16 cellular contexts compared by ENCODE assay signal in the genomic region with DNA sequence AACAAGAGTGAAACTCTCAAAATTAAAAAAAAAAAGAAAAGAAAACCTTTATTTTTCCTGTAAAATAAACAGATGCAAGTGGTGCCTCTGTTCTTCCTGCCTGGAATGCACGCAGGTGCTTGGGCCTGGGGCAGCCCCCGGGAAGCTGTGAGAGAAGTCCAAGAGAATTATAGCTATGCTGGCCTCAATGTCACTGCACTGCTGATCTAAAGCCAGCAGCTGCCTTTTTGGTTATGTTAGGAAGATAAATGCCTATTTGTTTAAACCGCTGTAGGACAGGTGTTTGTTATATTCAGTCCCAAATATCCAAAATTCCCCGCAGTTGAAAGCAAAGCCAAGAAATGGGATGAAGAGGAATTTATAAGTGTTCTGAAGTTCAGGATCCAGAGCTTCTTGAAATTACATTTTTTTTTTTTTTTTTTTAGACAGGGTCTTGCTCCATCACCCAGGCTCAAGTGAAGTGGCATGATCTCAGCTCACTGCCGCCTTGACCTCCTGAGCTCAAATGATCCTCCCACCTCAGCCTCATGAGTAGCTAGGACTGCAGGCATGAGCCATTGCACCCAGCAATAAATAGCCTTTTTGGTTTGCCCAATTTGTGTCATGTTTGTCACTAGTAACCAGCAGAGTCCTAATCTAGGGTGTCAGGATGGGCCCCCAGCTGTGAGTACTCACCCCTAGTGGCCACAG. TPM values are rescaled to one million over a fixed set of nuclear protein-coding genes. Genes with fewer than 3 reads are reported as not detected.
DNase-seq lines count a peak whose midpoint lies in the region; ATAC-seq and TF ChIP-seq lines count a peak whose summit lies in the region.
"Had no signal": no experiment of that assay in that cellular context is flagged by ENCODE, and none has a peak within 500 bp of the region (broad histone marks: within the 10 kb centered on the region; RNA-seq: fewer than 3 reads in every experiment).

No MANE protein-coding gene starts in this region.

- H3K4me1 Mint-ChIP-seq in CD4-positive, CD25-positive, alpha-beta regulatory T cell, result peaks cover 7 to 55% (median 19%) of the 10 kb centered on the region in 4 donors
- peaks cover 52% of the 10 kb centered on the region for H3K4me1 Mint-ChIP-seq in activated CD4-positive, alpha-beta memory T cell treated with anti-CD3 and anti-CD28 coated beads, Interleukin-2, amount 10 ng/mL, durations not matched to agents 7 days and 5 days
- H3K4me1 Mint-ChIP-seq in naive thymus-derived CD8-positive, alpha-beta T cell, result peaks cover 24 to 56% (median 49%) of the 10 kb centered on the region in 4 donors

- H3K27me3 Mint-ChIP-seq in CD4-positive, CD25-positive, alpha-beta regulatory T cell, result no peaks in the 10 kb centered on the region
- H3K27me3 Mint-ChIP-seq in activated CD4-positive, alpha-beta memory T cell treated with anti-CD3 and anti-CD28 coated beads, Interleukin-2, amount 10 ng/mL, durations not matched to agents 7 days and 5 days, result no peaks in the 10 kb centered on the region
- H3K27me3 Mint-ChIP-seq in naive thymus-derived CD8-positive, alpha-beta T cell, result no peaks in the 10 kb centered on the region

- ATAC-seq in CD4-positive, CD25-positive, alpha-beta regulatory T cell (ENCODE audit: low read depth in 2 of 2), result no peak
- ATAC-seq in naive thymus-derived CD8-positive, alpha-beta T cell, result no peak
- ATAC-seq in lower lobe of right lung, result no peak

- no peak overlapping the region for H3K4me3 ChIP-seq in CD4-positive, CD25-positive, alpha-beta regulatory T cell (ENCODE audit: low read depth, low read length)
- H3K4me3 ChIP-seq in HEK293 (ENCODE audit: low read depth, low read length) (no peak overlapping the region), HAP-1 (no peak overlapping the region), lower lobe of right lung (no peak overlapping the region)
- H3K4me3 ChIP-seq: SJSA1 had no signal

- DNase-seq in CD4-positive, CD25-positive, alpha-beta regulatory T cell, result no peak
- DNase-seq in activated CD4-positive, alpha-beta memory T cell treated with anti-CD3 and anti-CD28 coated beads, Interleukin-2, amount 10 ng/mL, durations not matched to agents 7 days and 5 days, result no peak
- no peak for DNase-seq in naive thymus-derived CD8-positive, alpha-beta T cell
- DNase-seq in SW480 (ENCODE audit: low spot score), result no peak
- no peak for DNase-seq in HAP-1 (ENCODE audit: low spot score in 2 of 2)
- DNase-seq in lower lobe of right lung, result no peak
- DNase-seq: DND-41; hypothalamus; NCI-H1105 treated with DMSO at 0.1 percent for 48 hours; NCI-H345; stimulated activated CD4-positive, alpha-beta T cell treated with anti-CD3 and anti-CD28 coated beads, Interleukin-12 subunit alpha, Interleukin-12 subunit beta, amount 100 ng/mL, for 4 hours had no signal

- TF ChIP-seq CTCF in HEK293 (tag by site-specific recombination; IDR thresholded peaks at IDR 0.05) (peak; percentile 43; the same call in 1 of the 2 replicates), lower lobe of right lung (IDR thresholded peaks at IDR 0.05) (no peak)

- no peak overlapping the region for H3K27ac ChIP-seq in CD4-positive, CD25-positive, alpha-beta regulatory T cell (ENCODE audit: insufficient read depth, low read length, poor library complexity, severe bottlenecking)
- H3K27ac ChIP-seq in HEK293 (ENCODE audit: extremely low read depth, low read depth, low read length), result no peak overlapping the region
- H3K27ac ChIP-seq in lower lobe of right lung, result no peak overlapping the region
- H3K27ac ChIP-seq: SJSA1 had no signal

- CTCF ChIA-PET in HEK293 (lab: Yijun Ruan, JAX), result interaction anchor here (0.6 to 9.0 kb wide), 7 partner anchors 12 to 99 kb away, joined by 3 to 84 read pairs (median 4); partner anchors contain the start of genes FBXO17, MRPS12 and SARS2
- CTCF ChIA-PET in activated CD4-positive, alpha-beta memory T cell treated with anti-CD3 and anti-CD28 coated beads, Interleukin-2, amount 10 ng/mL, durations not matched to agents 7 days and 5 days (lab: Charles Lee), result interaction anchor here (0.7 to 6.0 kb wide), 9 partner anchors 10 to 526 kb away, joined by 3 to 53 read pairs (median 3); no protein-coding TSS in a partner anchor

- H3K4me1 ChIP-seq in CD4-positive, CD25-positive, alpha-beta regulatory T cell (ENCODE audit: control insufficient read depth, insufficient read depth, low read length, poor library complexity, severe bottlenecking), result peaks cover 37% of the 10 kb centered on the region
- H3K4me1 ChIP-seq in HEK293 (ENCODE audit: control insufficient read depth, insufficient read depth, low read length) (peaks cover 8% of the 10 kb centered on the region), HAP-1 (no peaks in the 10 kb centered on the region), lower lobe of right lung (peaks cover 19% of the 10 kb centered on the region)
- H3K4me1 ChIP-seq: SJSA1 had no signal

- in situ Hi-C loops in HAP-1 (cut with MboI; ENCODE audit: low sequenced_read_pairs), result no loop called here

- no peaks in the 10 kb centered on the region for H3K9me3 ChIP-seq in CD4-positive, CD25-positive, alpha-beta regulatory T cell (ENCODE audit: control insufficient read depth in 2 of 2, low read length in 2 of 2)
- H3K9me3 ChIP-seq in HEK293 (ENCODE audit: control insufficient read depth, insufficient read depth, low read depth, low read length) (no peaks in the 10 kb centered on the region), HAP-1 (no peaks in the 10 kb centered on the region), lower lobe of right lung (no peaks in the 10 kb centered on the region)
- H3K9me3 ChIP-seq: SJSA1 had no signal

- H3K36me3 Mint-ChIP-seq in CD4-positive, CD25-positive, alpha-beta regulatory T cell, result peaks cover 10% of the 10 kb centered on the region
- peaks cover 29% of the 10 kb centered on the region for H3K36me3 Mint-ChIP-seq in activated CD4-positive, alpha-beta memory T cell treated with anti-CD3 and anti-CD28 coated beads, Interleukin-2, amount 10 ng/mL, durations not matched to agents 7 days and 5 days (ENCODE audit: low read depth)
- H3K36me3 Mint-ChIP-seq in naive thymus-derived CD8-positive, alpha-beta T cell, result peaks cover 0 to 23% (median 5%) of the 10 kb centered on the region in 3 donors

- no peaks in the 10 kb centered on the region for H3K27me3 ChIP-seq in CD4-positive, CD25-positive, alpha-beta regulatory T cell (ENCODE audit: control insufficient read depth, insufficient read depth, low read length)
- H3K27me3 ChIP-seq in HAP-1 (ENCODE audit: low read depth) (no peaks in the 10 kb centered on the region), lower lobe of right lung (ENCODE audit: low read depth) (no peaks in the 10 kb centered on the region)
- H3K27me3 ChIP-seq: SJSA1 had no signal

- H3K36me3 ChIP-seq in CD4-positive, CD25-positive, alpha-beta regulatory T cell (ENCODE audit: control insufficient read depth, insufficient read depth, low read length), result peaks cover 22% of the 10 kb centered on the region
- H3K36me3 ChIP-seq in HEK293 (ENCODE audit: control insufficient read depth in 2 of 2, insufficient read depth in 1 of 2, low read length in 2 of 2), result peaks cover 5 to 12% of the 10 kb centered on the region in 2 experiments; a peak in 2 of 3 replicates
- H3K36me3 ChIP-seq in HAP-1 (replicated peaks), result no peaks in the 10 kb centered on the region
- H3K36me3 ChIP-seq in lower lobe of right lung, result peaks cover 18% of the 10 kb centered on the region
- H3K36me3 ChIP-seq: SJSA1 had no signal

- POLR2A ChIA-PET in HEK293 (lab: Yijun Ruan, JAX), result interaction anchor here (0.9 to 3.1 kb wide), 5 partner anchors 15 to 969 kb away, joined by 3 to 22 read pairs (median 3); partner anchors contain the start of genes HNRNPL and SIPA1L3
- POLR2A ChIA-PET in activated CD4-positive, alpha-beta memory T cell treated with anti-CD3 and anti-CD28 coated beads, Interleukin-2, amount 10 ng/mL, durations not matched to agents 7 days and 5 days (lab: Charles Lee), result interaction anchor here (0.6 to 5.7 kb wide), 7 partner anchors 9 to 297 kb away, joined by 3 to 46 read pairs (median 12); partner anchors contain the start of gene HNRNPL
- POLR2A ChIA-PET in naive thymus-derived CD8-positive, alpha-beta T cell (lab: Charles Lee), result interaction anchor here (0.6 to 7.1 kb wide), 5 partner anchors 9 to 51 kb away, joined by 3 to 65 read pairs (median 4); no protein-coding TSS in a partner anchor

- intact Hi-C loops in lower lobe of right lung (cut with DNase I), result no loop called here

- peak overlapping the region in 1 of 4 donors; percentile 54 for H3K4me3 Mint-ChIP-seq in CD4-positive, CD25-positive, alpha-beta regulatory T cell
- H3K4me3 Mint-ChIP-seq in activated CD4-positive, alpha-beta memory T cell treated with anti-CD3 and anti-CD28 coated beads, Interleukin-2, amount 10 ng/mL, durations not matched to agents 7 days and 5 days, result no peak overlapping the region
- H3K4me3 Mint-ChIP-seq in naive thymus-derived CD8-positive, alpha-beta T cell, result peak overlapping the region in 4 of 10 donors; percentile 16 to 55 (median 38)

- no peaks in the 10 kb centered on the region for H3K9me3 Mint-ChIP-seq in CD4-positive, CD25-positive, alpha-beta regulatory T cell
- H3K9me3 Mint-ChIP-seq in activated CD4-positive, alpha-beta memory T cell treated with anti-CD3 and anti-CD28 coated beads, Interleukin-2, amount 10 ng/mL, durations not matched to agents 7 days and 5 days, result no peaks in the 10 kb centered on the region
- no peaks in the 10 kb centered on the region for H3K9me3 Mint-ChIP-seq in naive thymus-derived CD8-positive, alpha-beta T cell

- peak overlapping the region; percentile 49 to 97 (median 97) for H3K27ac Mint-ChIP-seq in CD4-positive, CD25-positive, alpha-beta regulatory T cell
- H3K27ac Mint-ChIP-seq in activated CD4-positive, alpha-beta memory T cell treated with anti-CD3 and anti-CD28 coated beads, Interleukin-2, amount 10 ng/mL, durations not matched to agents 7 days and 5 days, result peak overlapping the region; percentile 47
- peak overlapping the region in 9 of 10 donors; percentile 49 to 97 (median 82) for H3K27ac Mint-ChIP-seq in naive thymus-derived CD8-positive, alpha-beta T cell

RNA-seq across cellular contexts. Expression of gene RINL, which starts 2.3 kb away (rescaled TPM):
- 48.9 TPM for total RNA-seq in CD4-positive, CD25-positive, alpha-beta regulatory T cell
- polyA plus RNA-seq in CD4-positive, CD25-positive, alpha-beta regulatory T cell, result 10 to 100 TPM; 30.1 to 39.7 (median 36.5) TPM
- 10 to 100 TPM; 79.9 to 82.2 TPM for total RNA-seq in activated CD4-positive, alpha-beta memory T cell treated with anti-CD3 and anti-CD28 coated beads, Interleukin-2, amount 10 ng/mL, durations not matched to agents 7 days and 5 days
- total RNA-seq in naive thymus-derived CD8-positive, alpha-beta T cell, result 10 to 100 TPM; 52.9 to 55.0 TPM
- 10 to 100 TPM; 29.9 to 64.7 (median 40.5) TPM for polyA plus RNA-seq in naive thymus-derived CD8-positive, alpha-beta T cell
- 8.3 TPM for total RNA-seq in lower lobe of right lung

RNA-seq across cellular contexts. Expression of gene SIRT2, which starts 23.6 kb away (rescaled TPM):
- total RNA-seq in CD4-positive, CD25-positive, alpha-beta regulatory T cell, result 78.4 TPM
- polyA plus RNA-seq in CD4-positive, CD25-positive, alpha-beta regulatory T cell, result 10 to 100 TPM; 33.8 to 52.0 (median 44.3) TPM
- 10 to 100 TPM; 51.4 to 53.2 TPM for total RNA-seq in activated CD4-positive, alpha-beta memory T cell treated with anti-CD3 and anti-CD28 coated beads, Interleukin-2, amount 10 ng/mL, durations not matched to agents 7 days and 5 days
- total RNA-seq in naive thymus-derived CD8-positive, alpha-beta T cell, result 10 to 100 TPM; 46.0 to 50.7 TPM
- 10 to 100 TPM; 28.2 to 48.0 (median 33.5) TPM for polyA plus RNA-seq in naive thymus-derived CD8-positive, alpha-beta T cell
- 60.1 TPM for total RNA-seq in lower lobe of right lung

RNA-seq across cellular contexts. Expression of gene NFKBIB, which starts 24.0 kb away (rescaled TPM):
- 57.7 TPM for total RNA-seq in CD4-positive, CD25-positive, alpha-beta regulatory T cell
- 10 to 100 TPM in 3 of 4 donors, 1 to 10 TPM in 1; 9.0 to 18.9 (median 11.9) TPM for polyA plus RNA-seq in CD4-positive, CD25-positive, alpha-beta regulatory T cell
- total RNA-seq in activated CD4-positive, alpha-beta memory T cell treated with anti-CD3 and anti-CD28 coated beads, Interleukin-2, amount 10 ng/mL, durations not matched to agents 7 days and 5 days, result 10 to 100 TPM; 40.2 to 40.8 TPM
- total RNA-seq in naive thymus-derived CD8-positive, alpha-beta T cell, result 10 to 100 TPM; 23.6 to 25.2 TPM
- 10 to 100 TPM in 1 of 3 donors, 1 to 10 TPM in 2; 7.9 to 12.9 (median 9.5) TPM for polyA plus RNA-seq in naive thymus-derived CD8-positive, alpha-beta T cell
- 23.1 TPM for total RNA-seq in lower lobe of right lung

RNA-seq across cellular contexts. Expression of gene HNRNPL, which starts 26.0 kb away (rescaled TPM):
- total RNA-seq in CD4-positive, CD25-positive, alpha-beta regulatory T cell, result 503 TPM
- 10 to 100 TPM; 66.3 to 93.6 (median 85.5) TPM for polyA plus RNA-seq in CD4-positive, CD25-positive, alpha-beta regulatory T cell
- 100 to 1,000 TPM; 457 to 464 TPM for total RNA-seq in activated CD4-positive, alpha-beta memory T cell treated with anti-CD3 and anti-CD28 coated beads, Interleukin-2, amount 10 ng/mL, durations not matched to agents 7 days and 5 days
- total RNA-seq in naive thymus-derived CD8-positive, alpha-beta T cell, result 100 to 1,000 TPM; 390 to 406 TPM
- polyA plus RNA-seq in naive thymus-derived CD8-positive, alpha-beta T cell, result 10 to 100 TPM; 70.6 to 77.6 (median 71.4) TPM
- 274 TPM for total RNA-seq in lower lobe of right lung

RNA-seq across cellular contexts. Expression of gene CCER2, which starts 36.2 kb away (rescaled TPM):
- total RNA-seq in CD4-positive, CD25-positive, alpha-beta regulatory T cell, result 0.91 TPM
- polyA plus RNA-seq in CD4-positive, CD25-positive, alpha-beta regulatory T cell, result not detected
- total RNA-seq in activated CD4-positive, alpha-beta memory T cell treated with anti-CD3 and anti-CD28 coated beads, Interleukin-2, amount 10 ng/mL, durations not matched to agents 7 days and 5 days, result under 1 TPM; 0.80 to 0.83 TPM
- 1 to 10 TPM; 1.6 to 2.7 TPM for total RNA-seq in naive thymus-derived CD8-positive, alpha-beta T cell
- polyA plus RNA-seq in naive thymus-derived CD8-positive, alpha-beta T cell, result not detected
- total RNA-seq in lower lobe of right lung, result not detected
- total RNA-seq: cardiac septum, pulmonary artery endothelial cell, SJSA1 had no signal
- polyA plus RNA-seq: BJ had no signal

Comparison
In these comparisons a context has a peak if more than half of its experiments do, and no peak if none do; other contexts are left out.
1. H3K27ac Mint-ChIP-seq: peak in every context shown above with its lines; median percentile 97 in CD4-positive, CD25-positive, alpha-beta regulatory T cell; 82 in naive thymus-derived CD8-positive, alpha-beta T cell; 47 in activated CD4-positive, alpha-beta memory T cell treated with anti-CD3 and anti-CD28 coated beads, Interleukin-2, amount 10 ng/mL, durations not matched to agents 7 days and 5 days.